24 cellular contexts compared by ENCODE assay signal in the genomic region with DNA sequence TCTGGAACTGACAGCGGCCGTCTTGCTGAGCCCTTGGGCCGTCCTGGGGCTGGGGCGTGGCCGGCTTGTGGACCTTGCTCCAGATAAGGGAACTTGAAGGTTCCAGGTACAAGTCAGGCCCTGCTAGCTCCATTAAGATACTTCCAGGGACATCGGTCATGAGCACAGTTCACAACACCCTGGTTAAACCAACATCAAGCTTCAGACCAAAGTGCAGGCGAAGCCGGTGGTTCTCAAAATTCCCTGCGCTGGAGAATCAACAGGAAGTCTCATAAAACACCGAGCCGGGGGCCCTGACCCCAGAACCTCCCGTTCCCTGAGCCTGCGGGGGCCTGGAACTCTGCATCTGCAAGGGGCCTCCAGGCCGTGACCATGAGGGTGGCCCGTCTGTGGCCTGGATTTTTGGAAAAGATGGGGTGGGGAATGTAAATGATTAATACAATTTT.
"Had no signal": no experiment of that assay in that cellular context is flagged by ENCODE, and none has a peak within 500 bp of the region (broad histone marks: within the 10 kb centered on the region; RNA-seq: fewer than 3 reads in every experiment).

No MANE protein-coding gene starts in this region.

- ATAC-seq: activated naive CD4-positive, alpha-beta T cell treated with anti-CD3 and anti-CD28 coated beads, Interleukin-2, amount 50 U/mL, for 72 hours; gastrocnemius medialis; left colon; stimulated activated naive CD8-positive, alpha-beta T cell treated with anti-CD3 and anti-CD28 coated beads, Interleukin-15, Interleukin-2, amounts not matched to agents 100 U/mL and 50 U/mL, for 24 hours had no signal

- H3K4me1 Mint-ChIP-seq: central memory CD8-positive, alpha-beta T cell; nephron had no signal

- DNase-seq: activated CD4-positive, alpha-beta T cell treated with anti-CD3 and anti-CD28 coated beads, Interleukin-2, amount 50 U/mL, for 1 hour; activated CD4-positive, CD25-positive, alpha-beta regulatory T cell treated with anti-CD3 and anti-CD28 coated beads, Interleukin-2, amount 50 U/mL, for 72 hours; activated CD8-positive, alpha-beta memory T cell treated with anti-CD3 and anti-CD28 coated beads, Interleukin-2, amount 50 U/mL, for 4 hours; activated naive CD4-positive, alpha-beta T cell; activated T-cell treated with anti-CD3 and anti-CD28 coated beads, Interleukin-2, amount 50 U/mL, for 1 hour; dermis blood vessel endothelial cell; effector CD8-positive, alpha-beta T cell; gastrocnemius medialis; glutamatergic neuron; left colon; mesenchymal stem cell; SK-N-SH; stimulated activated CD4-positive, alpha-beta T cell treated with anti-CD3 and anti-CD28 coated beads, Interleukin-2, amount 100 ng/mL, for 48 hours; stimulated activated naive CD8-positive, alpha-beta T cell treated with anti-CD3 and anti-CD28 coated beads, Interleukin-15, Interleukin-2, amounts not matched to agents 100 U/mL and 50 U/mL, for 24 hours; SW 1271; testis; transverse colon; uterus had no signal

- H3K36me3 Mint-ChIP-seq: activated naive CD4-positive, alpha-beta T cell treated with anti-CD3 and anti-CD28 coated beads, Interleukin-2, amount 50 U/mL, for 72 hours had no signal

- H3K9me3 Mint-ChIP-seq: activated naive CD4-positive, alpha-beta T cell treated with anti-CD3 and anti-CD28 coated beads, Interleukin-2, amount 50 U/mL, for 72 hours; activated T-helper 1 cell treated with anti-CD3 and anti-CD28 coated beads, Interleukin-12 subunit alpha, Interleukin-12 subunit beta, Interleukin-2, Interleukin-4 antibody, amounts not matched to agents 30 ng/mL and 10 ng/mL and 1 ng/mL, durations not matched to agents 14 hours and 24 hours and 36 hours; central memory CD8-positive, alpha-beta T cell; T-helper 1 cell treated with Interleukin-12 subunit alpha and Interleukin-12 subunit beta and Interleukin-4 antibody, amounts not matched to agents 30 μg/mL and 1 μg/mL, for 36 hours had no signal

- H3K27ac Mint-ChIP-seq: activated naive CD4-positive, alpha-beta T cell treated with anti-CD3 and anti-CD28 coated beads, Interleukin-2, amount 50 U/mL, for 72 hours; activated T-helper 1 cell treated with anti-CD3 and anti-CD28 coated beads, Interleukin-12 subunit alpha, Interleukin-12 subunit beta, Interleukin-2, Interleukin-4 antibody, amounts not matched to agents 30 ng/mL and 10 ng/mL and 1 ng/mL, durations not matched to agents 14 hours and 24 hours and 36 hours; nephron; progenitor cell of endocrine pancreas; T-helper 1 cell treated with Interleukin-12 subunit alpha and Interleukin-12 subunit beta and Interleukin-4 antibody, amounts not matched to agents 30 μg/mL and 1 μg/mL, for 36 hours had no signal

- H3K4me3 Mint-ChIP-seq: activated T-helper 1 cell treated with anti-CD3 and anti-CD28 coated beads, Interleukin-12 subunit alpha, Interleukin-12 subunit beta, Interleukin-2, Interleukin-4 antibody, amounts not matched to agents 30 ng/mL and 10 ng/mL and 1 ng/mL, durations not matched to agents 14 hours and 24 hours and 36 hours; central memory CD8-positive, alpha-beta T cell; nephron; T-helper 1 cell treated with Interleukin-12 subunit alpha and Interleukin-12 subunit beta and Interleukin-4 antibody, amounts not matched to agents 30 μg/mL and 1 μg/mL, for 36 hours had no signal
